ENCODE assay signal across 13 cellular contexts in the genomic region with DNA sequence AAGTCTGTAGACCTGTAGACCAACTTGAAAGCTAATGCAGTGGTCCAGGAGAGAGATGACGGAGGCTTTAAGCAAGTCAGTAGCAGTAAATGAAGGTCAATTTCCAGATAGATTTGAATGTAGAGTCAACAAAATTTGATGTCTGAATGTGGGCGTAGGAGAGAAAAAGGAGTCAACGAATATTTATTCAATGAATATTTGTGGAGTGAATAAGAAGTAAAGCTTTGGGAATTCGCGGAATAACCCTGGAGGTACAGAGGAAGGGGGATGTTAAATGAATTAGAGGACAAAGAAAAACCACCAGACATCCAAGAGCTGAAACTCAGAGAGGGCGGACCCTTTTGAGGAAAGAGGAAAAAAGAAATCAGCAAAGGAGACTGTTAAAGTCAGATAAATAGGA. TPM values are rescaled to one million over a fixed set of nuclear protein-coding genes. Genes with fewer than 3 reads are reported as not detected.
DNase-seq lines count a peak whose midpoint lies in the region; ATAC-seq and TF ChIP-seq lines count a peak whose summit lies in the region.
"Had no signal": no experiment of that assay in that cellular context is flagged by ENCODE, and none has a peak within 500 bp of the region (broad histone marks: within the 10 kb centered on the region; RNA-seq: fewer than 3 reads in every experiment).

No MANE protein-coding gene starts in this region.

- CTCF ChIA-PET in Panc1 (lab: Charles Lee): no interaction called here

- no peak overlapping the region for H3K27ac Mint-ChIP-seq in activated T-helper 2 cell treated with anti-CD3 and anti-CD28 coated beads, Interferon-gamma antibody, Interleukin-2, Interleukin-4, amounts not matched to agents 10 μg/mL and 5 μg/mL and 100 μg/mL, durations not matched to agents 14 hours and 24 hours and 36 hours
- H3K27ac Mint-ChIP-seq: natural killer cell treated with Interleukin-12 subunit alpha and Interleukin-12 subunit beta and Interleukin-15 and Interleukin-18, amount 100 ng/mL, for 72 hours had no signal

- H3K4me3 ChIP-seq in AG10803 (ENCODE audit: low read length) (no peak overlapping the region), Panc1 (ENCODE audit: low read depth in 2 of 2, low read length in 2 of 2) (peak overlapping the region in 1 of 2 experiments; percentile 27; a peak in 1 of 4 replicates), epithelial cell of esophagus (ENCODE audit: low read length) (no peak overlapping the region)

- in situ Hi-C loops in Panc1 (cut with HindIII; ENCODE audit: low pct_unique_long_range_greater_than_20kb, low sequenced_read_pairs): no loop called here

- peak; percentile 54 for DNase-seq in AG10803 (ENCODE audit: low read depth)
- no peak for DNase-seq in Panc1 (ENCODE audit: low read depth, low spot score)
- DNase-seq in epithelial cell of esophagus (ENCODE audit: low read depth): peak; percentile 68
- no peak for DNase-seq in omental fat pad (ENCODE audit: low spot score)
- DNase-seq in RPMI8226: no peak
- DNase-seq in activated naive CD4-positive, alpha-beta T cell (lab: John Stamatoyannopoulos, UW): no peak
- no peak for DNase-seq in activated T-helper 2 cell treated with anti-CD3 and anti-CD28 coated beads, Interferon-gamma antibody, Interleukin-2, Interleukin-4, amounts not matched to agents 10 μg/mL and 5 μg/mL and 100 μg/mL, durations not matched to agents 14 hours and 24 hours and 36 hours (ENCODE audit: low spot score)
- DNase-seq: activated CD4-positive, alpha-beta T cell treated with anti-CD3 and anti-CD28 coated beads for 48 hours; C1 segment of cervical spinal cord; central memory CD4-positive, alpha-beta T cell had no signal

- peaks cover 38% of the 10 kb centered on the region for H3K27me3 Mint-ChIP-seq in activated T-helper 2 cell treated with anti-CD3 and anti-CD28 coated beads, Interferon-gamma antibody, Interleukin-2, Interleukin-4, amounts not matched to agents 10 μg/mL and 5 μg/mL and 100 μg/mL, durations not matched to agents 14 hours and 24 hours and 36 hours (ENCODE audit: low read depth)

- H3K36me3 ChIP-seq in Panc1 (ENCODE audit: control insufficient read depth, insufficient read depth, low read length): no peaks in the 10 kb centered on the region

- no peaks in the 10 kb centered on the region for H3K9me3 Mint-ChIP-seq in activated T-helper 2 cell treated with anti-CD3 and anti-CD28 coated beads, Interferon-gamma antibody, Interleukin-2, Interleukin-4, amounts not matched to agents 10 μg/mL and 5 μg/mL and 100 μg/mL, durations not matched to agents 14 hours and 24 hours and 36 hours

- H3K4me1 ChIP-seq in Panc1 (ENCODE audit: control insufficient read depth, insufficient read depth, low read length): peaks cover 51% of the 10 kb centered on the region

- peaks cover 8% of the 10 kb centered on the region for H3K4me1 Mint-ChIP-seq in activated T-helper 2 cell treated with anti-CD3 and anti-CD28 coated beads, Interferon-gamma antibody, Interleukin-2, Interleukin-4, amounts not matched to agents 10 μg/mL and 5 μg/mL and 100 μg/mL, durations not matched to agents 14 hours and 24 hours and 36 hours (ENCODE audit: low read depth)

- H3K9me3 ChIP-seq in Panc1 (ENCODE audit: control insufficient read depth, insufficient read depth, low read depth, low read length): no peaks in the 10 kb centered on the region

- TF ChIP-seq CTCF in AG10803 (conservative IDR thresholded peaks at IDR 0.05; ENCODE audit: low read length): no peak
- no peak for TF ChIP-seq CTCF in Panc1 (IDR thresholded peaks at IDR 0.05)
- no peak for TF ChIP-seq CTCF in epithelial cell of esophagus (IDR thresholded peaks at IDR 0.05; ENCODE audit: insufficient read depth, low read depth, low read length, missing control alignments)
- no peak for TF ChIP-seq CTCF in omental fat pad (IDR thresholded peaks at IDR 0.05)

- H3K27ac ChIP-seq in Panc1 (ENCODE audit: low read length): peak overlapping the region; percentile 99
- H3K27ac ChIP-seq: KMS-11 had no signal

- no peak overlapping the region for H3K4me3 Mint-ChIP-seq in activated T-helper 2 cell treated with anti-CD3 and anti-CD28 coated beads, Interferon-gamma antibody, Interleukin-2, Interleukin-4, amounts not matched to agents 10 μg/mL and 5 μg/mL and 100 μg/mL, durations not matched to agents 14 hours and 24 hours and 36 hours (ENCODE audit: low read depth)
- H3K4me3 Mint-ChIP-seq: natural killer cell treated with Interleukin-12 subunit alpha and Interleukin-12 subunit beta and Interleukin-15 and Interleukin-18, amount 100 ng/mL, for 72 hours had no signal

- no TSS peak for BruUV-seq in Panc1 (replicated peaks; lab: Mats Ljungman, UMichigan)

- POLR2A ChIA-PET in Panc1 (lab: Charles Lee): no interaction called here

- ATAC-seq in Panc1: no peak
- peak; percentile 22 for ATAC-seq in omental fat pad (ENCODE audit: low FRiP score)
- no peak for ATAC-seq in esophagus mucosa
- ATAC-seq: natural killer cell treated with Interleukin-12 subunit alpha and Interleukin-12 subunit beta and Interleukin-15 and Interleukin-18, amount 100 ng/mL, for 72 hours had no signal

- H3K36me3 Mint-ChIP-seq in activated T-helper 2 cell treated with anti-CD3 and anti-CD28 coated beads, Interferon-gamma antibody, Interleukin-2, Interleukin-4, amounts not matched to agents 10 μg/mL and 5 μg/mL and 100 μg/mL, durations not matched to agents 14 hours and 24 hours and 36 hours (ENCODE audit: low read depth): no peaks in the 10 kb centered on the region

- no peaks in the 10 kb centered on the region for H3K27me3 ChIP-seq in Panc1 (ENCODE audit: control insufficient read depth, insufficient read depth, low read length)

- intact Hi-C loops in Panc1 (cut with micrococcal nuclease; ENCODE audit: unreplicated experiment): no loop called here
- intact Hi-C loops in activated T-helper 2 cell treated with anti-CD3 and anti-CD28 coated beads, Interferon-gamma antibody, Interleukin-2, Interleukin-4, amounts not matched to agents 10 μg/mL and 5 μg/mL and 100 μg/mL, durations not matched to agents 14 hours and 24 hours and 36 hours (cut with micrococcal nuclease): no loop called here

RNA-seq across cellular contexts. Expression of a gene that starts 4.4 kb away (rescaled TPM):
- 158 TPM for total RNA-seq in Panc1 (2021; ENCODE audit: unreplicated experiment)
- 81.1 TPM for polyA plus RNA-seq in Panc1 (2012; ENCODE audit: insufficient read length)
- 100 to 1,000 TPM in 3 of 4 donors, 10 to 100 TPM in 1; 35.3 to 180 (median 107) TPM for total RNA-seq in omental fat pad
- total RNA-seq in esophagus mucosa: 14.5 TPM
- 1.1 and 2.2 TPM in 2 replicates for total RNA-seq in activated T-helper 2 cell treated with anti-CD3 and anti-CD28 coated beads, Interferon-gamma antibody, Interleukin-2, Interleukin-4, amounts not matched to agents 10 μg/mL and 5 μg/mL and 100 μg/mL, durations not matched to agents 14 hours and 24 hours and 36 hours

Comparison
In these comparisons a context has a peak if more than half of its experiments do, and no peak if none do; other contexts are left out.
1. DNase-seq: peak in AG10803 (single experiment) and epithelial cell of esophagus (single experiment); none in Panc1 (single experiment), omental fat pad (single experiment), RPMI8226 (single experiment), activated naive CD4-positive, alpha-beta T cell (0 of 4) and activated T-helper 2 cell treated with anti-CD3 and anti-CD28 coated beads, Interferon-gamma antibody, Interleukin-2, Interleukin-4, amounts not matched to agents 10 μg/mL and 5 μg/mL and 100 μg/mL, durations not matched to agents 14 hours and 24 hours and 36 hours (single experiment).